In the genomic region with DNA sequence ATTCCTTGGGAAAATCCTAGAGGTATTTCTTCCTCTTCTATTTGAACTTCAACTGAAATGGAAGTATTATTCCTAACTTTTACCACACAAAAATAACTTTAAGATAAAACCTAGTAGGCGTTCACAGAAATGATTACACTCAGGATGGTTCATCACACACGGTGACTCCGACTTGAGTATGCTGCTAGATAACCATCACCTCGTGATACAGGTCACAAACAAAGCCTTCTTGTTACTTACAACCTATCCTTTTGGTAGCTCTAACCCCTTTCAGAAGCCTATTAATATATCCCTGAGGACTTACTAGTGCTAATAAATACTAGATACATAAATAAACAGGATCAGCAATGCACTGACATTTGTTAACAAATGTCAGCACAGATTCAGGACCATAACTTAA, we compare ENCODE assay signal across 28 cellular contexts.
DNase-seq lines count a peak whose midpoint lies in the region; ATAC-seq and TF ChIP-seq lines count a peak whose summit lies in the region.
"Had no signal": no experiment of that assay in that cellular context is flagged by ENCODE, and none has a peak within 500 bp of the region (broad histone marks: within the 10 kb centered on the region; RNA-seq: fewer than 3 reads in every experiment).

No MANE protein-coding gene starts in this region.

- peak overlapping the region; percentile 36 for H3K27ac ChIP-seq in VCaP
- no peak overlapping the region for H3K27ac ChIP-seq in foreskin keratinocyte
- H3K27ac ChIP-seq: left ventricle myocardium inferior, pancreas, right atrium auricular region, testis had no signal

- intact Hi-C loops in activated T-helper 1 cell treated with anti-CD3 and anti-CD28 coated beads, Interleukin-12 subunit alpha, Interleukin-12 subunit beta, Interleukin-2, Interleukin-4 antibody, amounts not matched to agents 30 ng/mL and 10 ng/mL and 1 ng/mL, durations not matched to agents 14 hours and 24 hours and 36 hours (cut with micrococcal nuclease), result no loop called here

- TF ChIP-seq CTCF in VCaP (conservative IDR thresholded peaks at IDR 0.05) (no peak), foreskin keratinocyte (conservative IDR thresholded peaks at IDR 0.05) (no peak)

- no peaks in the 10 kb centered on the region for H3K27me3 Mint-ChIP-seq in activated T-helper 1 cell treated with anti-CD3 and anti-CD28 coated beads, Interleukin-12 subunit alpha, Interleukin-12 subunit beta, Interleukin-2, Interleukin-4 antibody, amounts not matched to agents 30 ng/mL and 10 ng/mL and 1 ng/mL, durations not matched to agents 14 hours and 24 hours and 36 hours (ENCODE audit: insufficient read depth)
- H3K27me3 Mint-ChIP-seq: activated B cell treated with CpG ODN at 0.5 μM for 24 hours; CD8-positive, alpha-beta memory T cell; central memory CD8-positive, alpha-beta T cell; natural killer cell treated with Interleukin-12 subunit alpha and Interleukin-12 subunit beta and Interleukin-15 and Interleukin-18, amount 100 ng/mL, for 72 hours had no signal

- H3K4me1 Mint-ChIP-seq in activated T-helper 1 cell treated with anti-CD3 and anti-CD28 coated beads, Interleukin-12 subunit alpha, Interleukin-12 subunit beta, Interleukin-2, Interleukin-4 antibody, amounts not matched to agents 30 ng/mL and 10 ng/mL and 1 ng/mL, durations not matched to agents 14 hours and 24 hours and 36 hours (ENCODE audit: low read depth), result peaks cover 16% of the 10 kb centered on the region

- no peak overlapping the region for H3K27ac Mint-ChIP-seq in activated T-helper 1 cell treated with anti-CD3 and anti-CD28 coated beads, Interleukin-12 subunit alpha, Interleukin-12 subunit beta, Interleukin-2, Interleukin-4 antibody, amounts not matched to agents 30 ng/mL and 10 ng/mL and 1 ng/mL, durations not matched to agents 14 hours and 24 hours and 36 hours
- H3K27ac Mint-ChIP-seq: activated B cell treated with CpG ODN at 0.5 μM for 24 hours; activated naive CD4-positive, alpha-beta T cell treated with anti-CD3 and anti-CD28 coated beads, Interleukin-2, amount 50 U/mL, for 72 hours; activated T-helper 2 cell treated with anti-CD3 and anti-CD28 coated beads, Interferon-gamma antibody, Interleukin-2, Interleukin-4, amounts not matched to agents 10 μg/mL and 5 μg/mL and 100 μg/mL, durations not matched to agents 14 hours and 24 hours and 36 hours; natural killer cell treated with Interleukin-12 subunit alpha and Interleukin-12 subunit beta and Interleukin-15 and Interleukin-18, amount 100 ng/mL, for 72 hours had no signal

- DNase-seq in HT1080 (ENCODE audit: low read depth), result peak; percentile 20
- DNase-seq in foreskin keratinocyte, result no peak
- no peak for DNase-seq in NCI-H146 treated with DMSO at 0.1 percent for 48 hours (lab: John Stamatoyannopoulos, UW; ENCODE audit: unreplicated experiment)
- no peak for DNase-seq in cerebellar nuclear complex (lab: John Stamatoyannopoulos, UW)
- DNase-seq in activated T-helper 1 cell treated with anti-CD3 and anti-CD28 coated beads, Interleukin-12 subunit alpha, Interleukin-12 subunit beta, Interleukin-2, Interleukin-4 antibody, amounts not matched to agents 30 ng/mL and 10 ng/mL and 1 ng/mL, durations not matched to agents 14 hours and 24 hours and 36 hours (ENCODE audit: low spot score), result no peak
- DNase-seq: activated B cell treated with CpG ODN at 0.5 μM for 24 hours; activated CD4-positive, alpha-beta T cell treated with anti-CD3 and anti-CD28 coated beads, Interleukin-2, amount 50 U/mL, for 4 hours; activated CD8-positive, alpha-beta memory T cell treated with anti-CD3 and anti-CD28 coated beads, Interleukin-2, amount 50 U/mL, for 4 hours; aorta; CD8-positive, alpha-beta memory T cell; GDM1; GOT3; left ventricle myocardium inferior; MV-4-11; NCI-H187; NCI-H2171 treated with DMSO at 0.1 percent for 48 hours; pancreas; stimulated activated CD4-positive, alpha-beta T cell treated with anti-CD3 and anti-CD28 coated beads, Interleukin-4, amount 100 ng/mL, for 4 hours; stimulated activated naive CD4-positive, alpha-beta T cell; T1000; testis had no signal

- no peaks in the 10 kb centered on the region for H3K27me3 ChIP-seq in foreskin keratinocyte
- H3K27me3 ChIP-seq: pancreas, right atrium auricular region, testis had no signal

- no peak overlapping the region for H3K4me3 Mint-ChIP-seq in activated T-helper 1 cell treated with anti-CD3 and anti-CD28 coated beads, Interleukin-12 subunit alpha, Interleukin-12 subunit beta, Interleukin-2, Interleukin-4 antibody, amounts not matched to agents 30 ng/mL and 10 ng/mL and 1 ng/mL, durations not matched to agents 14 hours and 24 hours and 36 hours
- H3K4me3 Mint-ChIP-seq: activated B cell treated with CpG ODN at 0.5 μM for 24 hours; CD8-positive, alpha-beta memory T cell; central memory CD8-positive, alpha-beta T cell; natural killer cell treated with Interleukin-12 subunit alpha and Interleukin-12 subunit beta and Interleukin-15 and Interleukin-18, amount 100 ng/mL, for 72 hours had no signal

- peak; percentile 51 for ATAC-seq in foreskin keratinocyte
- ATAC-seq in GM19455 (IDR thresholded peaks at IDR 0.05; ENCODE audit: unreplicated experiment), result no peak
- ATAC-seq: activated naive CD4-positive, alpha-beta T cell treated with anti-CD3 and anti-CD28 coated beads, Interleukin-2, amount 50 U/mL, for 72 hours; natural killer cell treated with Interleukin-12 subunit alpha and Interleukin-12 subunit beta and Interleukin-15 and Interleukin-18, amount 100 ng/mL, for 72 hours; pancreas had no signal

- H3K4me1 ChIP-seq in foreskin keratinocyte, result peaks cover 14% of the 10 kb centered on the region
- H3K4me1 ChIP-seq: pancreas, right atrium auricular region, testis had no signal

- peaks cover 34% of the 10 kb centered on the region for H3K36me3 Mint-ChIP-seq in activated T-helper 1 cell treated with anti-CD3 and anti-CD28 coated beads, Interleukin-12 subunit alpha, Interleukin-12 subunit beta, Interleukin-2, Interleukin-4 antibody, amounts not matched to agents 30 ng/mL and 10 ng/mL and 1 ng/mL, durations not matched to agents 14 hours and 24 hours and 36 hours (ENCODE audit: low read depth)

- H3K9me3 Mint-ChIP-seq in activated T-helper 1 cell treated with anti-CD3 and anti-CD28 coated beads, Interleukin-12 subunit alpha, Interleukin-12 subunit beta, Interleukin-2, Interleukin-4 antibody, amounts not matched to agents 30 ng/mL and 10 ng/mL and 1 ng/mL, durations not matched to agents 14 hours and 24 hours and 36 hours, result no peaks in the 10 kb centered on the region
- H3K9me3 Mint-ChIP-seq: activated B cell treated with CpG ODN at 0.5 μM for 24 hours; activated naive CD4-positive, alpha-beta T cell treated with anti-CD3 and anti-CD28 coated beads, Interleukin-2, amount 50 U/mL, for 72 hours; activated T-helper 2 cell treated with anti-CD3 and anti-CD28 coated beads, Interferon-gamma antibody, Interleukin-2, Interleukin-4, amounts not matched to agents 10 μg/mL and 5 μg/mL and 100 μg/mL, durations not matched to agents 14 hours and 24 hours and 36 hours; CD8-positive, alpha-beta memory T cell; central memory CD8-positive, alpha-beta T cell; natural killer cell treated with Interleukin-12 subunit alpha and Interleukin-12 subunit beta and Interleukin-15 and Interleukin-18, amount 100 ng/mL, for 72 hours had no signal
